ENCODE assay signal across 9 cellular contexts in genomic region chr2:27408601-27409320, GRCh38. TPM values are rescaled to one million over a fixed set of nuclear protein-coding genes. Genes with fewer than 3 reads are reported as not detected.
A peak's percentile ranks its signal among the peaks of the same experiment; 100 is the strongest.
DNase-seq lines count a peak whose midpoint lies in the region; ATAC-seq, FAIRE-seq and TF ChIP-seq lines count a peak whose summit lies in the region.
"Had no signal": no experiment of that assay in that cellular context is flagged by ENCODE, and none has a peak within 500 bp of the region (broad histone marks: within the 10 kb centered on the region; RNA-seq: fewer than 3 reads in every experiment).

No MANE protein-coding gene starts in this region.

- intact Hi-C loops in heart right ventricle (cut with DNase I), result loop anchor here in 5 of 10 donors (1.0 to 10.0 kb wide), 4 partner anchors 20 to 216 kb away; partner anchors contain the start of genes NRBP1 (in 4 of the 5), ZNF513 (in 2 of the 5), CCDC121 (in 1 of the 5) and GPN1 (in 1 of the 5)

- DNase-seq in NCI-H146 (lab: John Stamatoyannopoulos, UW), result peak; percentile 57
- DNase-seq in NCI-H146 treated with DMSO at 0.1 percent for 48 hours (lab: John Stamatoyannopoulos, UW; ENCODE audit: unreplicated experiment), result no peak
- DNase-seq in HTR-8/SVneo (ENCODE audit: insufficient read length, low spot score), result peak; percentile 41
- DNase-seq in activated T-helper 1 cell treated with Interleukin-2 at 50 U/mL for 16 hours (ENCODE audit: low read depth), result peak; percentile 2
- peak in 1 of 2 donors; percentile 14 for DNase-seq in heart right ventricle
- no peak for DNase-seq in GM19240 (ENCODE audit: insufficient read length, low spot score)

- WGBS in heart right ventricle, 2 donors, result 0 to 1% methylated on average over 28 to 33 of the region's 33 CpGs

- TF ChIP-seq CTCF in heart right ventricle (IDR thresholded peaks at IDR 0.05), result no peak

- H3K4me3 ChIP-seq in heart right ventricle, result peak overlapping the region; percentile 69 to 100 (median 98)
- peak overlapping the region; percentile 79 for H3K4me3 ChIP-seq in rectal smooth muscle tissue (ENCODE audit: low read length)

- no peaks in the 10 kb centered on the region for H3K27me3 ChIP-seq in heart right ventricle
- no peaks in the 10 kb centered on the region for H3K27me3 ChIP-seq in rectal smooth muscle tissue (ENCODE audit: control insufficient read depth, insufficient read depth, low read length)

- H3K4me1 ChIP-seq in heart right ventricle, result peaks cover 7 to 38% (median 28%) of the 10 kb centered on the region in 9 donors
- peaks cover 9% of the 10 kb centered on the region for H3K4me1 ChIP-seq in rectal smooth muscle tissue (ENCODE audit: control insufficient read depth, insufficient read depth, low read length)

- H3K27ac ChIP-seq in heart right ventricle, result peak overlapping the region; percentile 23 to 95 (median 92)
- H3K27ac ChIP-seq in rectal smooth muscle tissue (ENCODE audit: low read depth, low read length), result peak overlapping the region; percentile 63

- peak overlapping the region; percentile 68 for H3K9ac ChIP-seq in rectal smooth muscle tissue (ENCODE audit: low read length)

- peak; percentile 36 for ATAC-seq in GM21447 (IDR thresholded peaks at IDR 0.05; ENCODE audit: unreplicated experiment)
- peak; percentile 14 to 56 (median 34) for ATAC-seq in heart right ventricle

- FAIRE-seq in HTR-8/SVneo (lab: Jason Lieb, UNC), result no peak

- H3K9me3 ChIP-seq in heart right ventricle, result no peaks in the 10 kb centered on the region

- H3K36me3 ChIP-seq in heart right ventricle (peaks cover 0 to 22% (median 0%) of the 10 kb centered on the region in 9 donors), rectal smooth muscle tissue (ENCODE audit: control insufficient read depth, insufficient read depth, low read length) (no peaks in the 10 kb centered on the region)

RNA-seq across cellular contexts. Expression of gene PPM1G, which starts 0.6 kb away (rescaled TPM):
- 10 to 100 TPM; 28.4 to 46.1 (median 33.0) TPM for total RNA-seq in heart right ventricle
- 10 to 100 TPM; 34.7 to 72.6 TPM for polyA plus RNA-seq in heart right ventricle

RNA-seq across cellular contexts. Expression of gene NRBP1, which starts 19.7 kb away (rescaled TPM):
- total RNA-seq in heart right ventricle, result 10 to 100 TPM; 47.6 to 69.7 (median 59.2) TPM
- 10 to 100 TPM; 25.5 to 97.4 TPM for polyA plus RNA-seq in heart right ventricle

RNA-seq across cellular contexts. Expression of gene ZNF513, which starts 28.2 kb away (rescaled TPM):
- total RNA-seq in heart right ventricle, result 10 to 100 TPM in 1 of 10 donors, 1 to 10 TPM in 9; 4.5 to 11.5 (median 6.8) TPM
- polyA plus RNA-seq in heart right ventricle, result 10 to 100 TPM; 12.6 to 15.4 TPM

RNA-seq across cellular contexts. Expression of gene KRTCAP3, which starts 33.4 kb away (rescaled TPM):
- total RNA-seq in heart right ventricle, result under 1 TPM in 6 of 10 donors, not detected in 4; 0.37 to 0.85 (median 0.57) TPM
- polyA plus RNA-seq in heart right ventricle, result under 1 TPM; 0.23 to 0.51 TPM
- total RNA-seq: glomerular endothelial cell had no signal

RNA-seq across cellular contexts. Expression of gene SNX17, which starts 38.3 kb away (rescaled TPM):
- total RNA-seq in heart right ventricle, result 10 to 100 TPM; 54.5 to 82.5 (median 68.8) TPM
- polyA plus RNA-seq in heart right ventricle, result 10 to 100 TPM; 32.4 to 79.8 TPM

Comparison
In these comparisons a context has a peak if more than half of its experiments do, and no peak if none do; other contexts are left out.
1. DNase-seq: peak in NCI-H146 (single experiment), HTR-8/SVneo (single experiment) and activated T-helper 1 cell treated with Interleukin-2 at 50 U/mL for 16 hours (single experiment); none in NCI-H146 treated with DMSO at 0.1 percent for 48 hours (single experiment) and GM19240 (single experiment).